In genomic region chr10:38143587-38143986, GRCh38 we compare ENCODE assay signal across 1 cellular context.
TF ChIP-seq lines count a peak whose summit lies in the region.

No MANE protein-coding gene starts in this region.

TF ChIP-seq in HepG2, 621 proteins besides CTCF, POLR2A, EP300 and RAD21 (continued from another document and continues in another):
- TF ChIP-seq ZNF362 (CRISPR knock-in tag; IDR thresholded peaks at IDR 0.05; ENCODE audit: borderline replicate concordance) (no peak), ZNF24 (IDR thresholded peaks at IDR 0.05) (no peak), RELA (CRISPR knock-in tag; IDR thresholded peaks at IDR 0.05) (no peak), ZNF644 (CRISPR knock-in tag; IDR thresholded peaks at IDR 0.05; ENCODE audit: low read depth) (peak; percentile 74), RARG (CRISPR knock-in tag; IDR thresholded peaks at IDR 0.05; ENCODE audit: low read depth) (no peak), MATR3 (CRISPR knock-in tag; IDR thresholded peaks at IDR 0.05) (no peak), SOX6 (IDR thresholded peaks at IDR 0.05) (no peak), SOX6 (CRISPR knock-in tag; IDR thresholded peaks at IDR 0.05) (0 out of 2 replicates have a peak, but pooled peaks have one; percentile 21), ZNF326 (CRISPR knock-in tag; IDR thresholded peaks at IDR 0.05; ENCODE audit: borderline replicate concordance) (no peak), ZNF207 (IDR thresholded peaks at IDR 0.05; ENCODE audit: borderline replicate concordance) (no peak), ZNF136 (CRISPR knock-in tag; IDR thresholded peaks at IDR 0.05; ENCODE audit: low read depth) (no peak), ZNF264 (CRISPR knock-in tag; IDR thresholded peaks at IDR 0.05) (no peak; the same call in 1 of the 2 replicates), ZFYVE20 (CRISPR knock-in tag; IDR thresholded peaks at IDR 0.05; ENCODE audit: borderline replicate concordance, low read depth) (no peak), NCOA2 (CRISPR knock-in tag; IDR thresholded peaks at IDR 0.05) (peak; percentile 70; the same call in 1 of the 2 replicates), ZBTB20 (CRISPR knock-in tag; IDR thresholded peaks at IDR 0.05; ENCODE audit: borderline replicate concordance, low read depth) (no peak), ZNF556 (CRISPR knock-in tag; IDR thresholded peaks at IDR 0.05; ENCODE audit: borderline replicate concordance) (no peak; the same call in 1 of the 2 replicates), RFXANK (CRISPR knock-in tag; IDR thresholded peaks at IDR 0.05) (no peak), ZNF407 (CRISPR knock-in tag; IDR thresholded peaks at IDR 0.05; ENCODE audit: not compliant biosample characterization) (no peak), MTERF4 (CRISPR knock-in tag; IDR thresholded peaks at IDR 0.05) (no peak), DDIT3 (CRISPR knock-in tag; IDR thresholded peaks at IDR 0.05) (no peak), ZNF430 (CRISPR knock-in tag; IDR thresholded peaks at IDR 0.05) (peak; percentile 46; the same call in 1 of the 2 replicates), ZNF549 (CRISPR knock-in tag; IDR thresholded peaks at IDR 0.05) (no peak), ZNF10 (CRISPR knock-in tag; IDR thresholded peaks at IDR 0.05; ENCODE audit: borderline replicate concordance, low read depth) (no peak), ZNF17 (CRISPR knock-in tag; IDR thresholded peaks at IDR 0.05) (no peak), SAP130 (CRISPR knock-in tag; IDR thresholded peaks at IDR 0.05; ENCODE audit: low read depth) (peak; percentile 70), SRSF9 (IDR thresholded peaks at IDR 0.05; ENCODE audit: borderline replicate concordance, insufficient read depth, low read depth, low read length, poor library complexity, severe bottlenecking) (no peak), HHEX (CRISPR knock-in tag; IDR thresholded peaks at IDR 0.05) (no peak), TCF7 (IDR thresholded peaks at IDR 0.05; ENCODE audit: low read depth) (peak; percentile 25; the same call in 1 of the 2 replicates), ZNF781 (CRISPR knock-in tag; IDR thresholded peaks at IDR 0.05; ENCODE audit: borderline replicate concordance, not compliant biosample characterization) (no peak), TMF1 (CRISPR knock-in tag; IDR thresholded peaks at IDR 0.05; ENCODE audit: low read depth) (no peak), ELF3 (CRISPR knock-in tag; IDR thresholded peaks at IDR 0.05) (peak; percentile 64; the same call in 1 of the 2 replicates), ARNT2 (CRISPR knock-in tag; IDR thresholded peaks at IDR 0.05; ENCODE audit: low read depth) (no peak), ZBTB26 (CRISPR knock-in tag; IDR thresholded peaks at IDR 0.05; ENCODE audit: borderline replicate concordance) (0 out of 2 replicates have a peak, but pooled peaks have one; percentile 48), JUND (CRISPR knock-in tag; IDR thresholded peaks at IDR 0.05) (peak; percentile 62; the same call in 1 of the 2 replicates)
- TF ChIP-seq, protein P1, sequence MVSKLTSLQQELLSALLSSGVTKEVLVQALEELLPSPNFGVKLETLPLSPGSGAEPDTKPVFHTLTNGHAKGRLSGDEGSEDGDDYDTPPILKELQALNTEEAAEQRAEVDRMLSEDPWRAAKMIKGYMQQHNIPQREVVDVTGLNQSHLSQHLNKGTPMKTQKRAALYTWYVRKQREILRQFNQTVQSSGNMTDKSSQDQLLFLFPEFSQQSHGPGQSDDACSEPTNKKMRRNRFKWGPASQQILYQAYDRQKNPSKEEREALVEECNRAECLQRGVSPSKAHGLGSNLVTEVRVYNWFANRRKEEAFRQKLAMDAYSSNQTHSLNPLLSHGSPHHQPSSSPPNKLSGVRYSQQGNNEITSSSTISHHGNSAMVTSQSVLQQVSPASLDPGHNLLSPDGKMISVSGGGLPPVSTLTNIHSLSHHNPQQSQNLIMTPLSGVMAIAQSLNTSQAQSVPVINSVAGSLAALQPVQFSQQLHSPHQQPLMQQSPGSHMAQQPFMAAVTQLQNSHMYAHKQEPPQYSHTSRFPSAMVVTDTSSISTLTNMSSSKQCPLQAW (CRISPR knock-in tag; IDR thresholded peaks at IDR 0.05), result peak; percentile 79
- TF ChIP-seq, protein P2, sequence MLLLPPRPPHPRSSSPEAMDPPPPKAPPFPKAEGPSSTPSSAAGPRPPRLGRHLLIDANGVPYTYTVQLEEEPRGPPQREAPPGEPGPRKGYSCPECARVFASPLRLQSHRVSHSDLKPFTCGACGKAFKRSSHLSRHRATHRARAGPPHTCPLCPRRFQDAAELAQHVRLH (CRISPR knock-in tag; IDR thresholded peaks at IDR 0.05; ENCODE audit: borderline replicate concordance, low read depth), result peak; percentile 50; the same call in 1 of the 2 replicates
- TF ChIP-seq, protein P3, sequence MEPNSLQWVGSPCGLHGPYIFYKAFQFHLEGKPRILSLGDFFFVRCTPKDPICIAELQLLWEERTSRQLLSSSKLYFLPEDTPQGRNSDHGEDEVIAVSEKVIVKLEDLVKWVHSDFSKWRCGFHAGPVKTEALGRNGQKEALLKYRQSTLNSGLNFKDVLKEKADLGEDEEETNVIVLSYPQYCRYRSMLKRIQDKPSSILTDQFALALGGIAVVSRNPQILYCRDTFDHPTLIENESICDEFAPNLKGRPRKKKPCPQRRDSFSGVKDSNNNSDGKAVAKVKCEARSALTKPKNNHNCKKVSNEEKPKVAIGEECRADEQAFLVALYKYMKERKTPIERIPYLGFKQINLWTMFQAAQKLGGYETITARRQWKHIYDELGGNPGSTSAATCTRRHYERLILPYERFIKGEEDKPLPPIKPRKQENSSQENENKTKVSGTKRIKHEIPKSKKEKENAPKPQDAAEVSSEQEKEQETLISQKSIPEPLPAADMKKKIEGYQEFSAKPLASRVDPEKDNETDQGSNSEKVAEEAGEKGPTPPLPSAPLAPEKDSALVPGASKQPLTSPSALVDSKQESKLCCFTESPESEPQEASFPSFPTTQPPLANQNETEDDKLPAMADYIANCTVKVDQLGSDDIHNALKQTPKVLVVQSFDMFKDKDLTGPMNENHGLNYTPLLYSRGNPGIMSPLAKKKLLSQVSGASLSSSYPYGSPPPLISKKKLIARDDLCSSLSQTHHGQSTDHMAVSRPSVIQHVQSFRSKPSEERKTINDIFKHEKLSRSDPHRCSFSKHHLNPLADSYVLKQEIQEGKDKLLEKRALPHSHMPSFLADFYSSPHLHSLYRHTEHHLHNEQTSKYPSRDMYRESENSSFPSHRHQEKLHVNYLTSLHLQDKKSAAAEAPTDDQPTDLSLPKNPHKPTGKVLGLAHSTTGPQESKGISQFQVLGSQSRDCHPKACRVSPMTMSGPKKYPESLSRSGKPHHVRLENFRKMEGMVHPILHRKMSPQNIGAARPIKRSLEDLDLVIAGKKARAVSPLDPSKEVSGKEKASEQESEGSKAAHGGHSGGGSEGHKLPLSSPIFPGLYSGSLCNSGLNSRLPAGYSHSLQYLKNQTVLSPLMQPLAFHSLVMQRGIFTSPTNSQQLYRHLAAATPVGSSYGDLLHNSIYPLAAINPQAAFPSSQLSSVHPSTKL (CRISPR knock-in tag; IDR thresholded peaks at IDR 0.05), result peak; percentile 89
- TF ChIP-seq, protein P4, sequence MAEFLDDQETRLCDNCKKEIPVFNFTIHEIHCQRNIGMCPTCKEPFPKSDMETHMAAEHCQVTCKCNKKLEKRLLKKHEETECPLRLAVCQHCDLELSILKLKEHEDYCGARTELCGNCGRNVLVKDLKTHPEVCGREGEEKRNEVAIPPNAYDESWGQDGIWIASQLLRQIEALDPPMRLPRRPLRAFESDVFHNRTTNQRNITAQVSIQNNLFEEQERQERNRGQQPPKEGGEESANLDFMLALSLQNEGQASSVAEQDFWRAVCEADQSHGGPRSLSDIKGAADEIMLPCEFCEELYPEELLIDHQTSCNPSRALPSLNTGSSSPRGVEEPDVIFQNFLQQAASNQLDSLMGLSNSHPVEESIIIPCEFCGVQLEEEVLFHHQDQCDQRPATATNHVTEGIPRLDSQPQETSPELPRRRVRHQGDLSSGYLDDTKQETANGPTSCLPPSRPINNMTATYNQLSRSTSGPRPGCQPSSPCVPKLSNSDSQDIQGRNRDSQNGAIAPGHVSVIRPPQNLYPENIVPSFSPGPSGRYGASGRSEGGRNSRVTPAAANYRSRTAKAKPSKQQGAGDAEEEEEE (CRISPR knock-in tag; IDR thresholded peaks at IDR 0.05; ENCODE audit: borderline replicate concordance), result no peak
- TF ChIP-seq, protein P5, sequence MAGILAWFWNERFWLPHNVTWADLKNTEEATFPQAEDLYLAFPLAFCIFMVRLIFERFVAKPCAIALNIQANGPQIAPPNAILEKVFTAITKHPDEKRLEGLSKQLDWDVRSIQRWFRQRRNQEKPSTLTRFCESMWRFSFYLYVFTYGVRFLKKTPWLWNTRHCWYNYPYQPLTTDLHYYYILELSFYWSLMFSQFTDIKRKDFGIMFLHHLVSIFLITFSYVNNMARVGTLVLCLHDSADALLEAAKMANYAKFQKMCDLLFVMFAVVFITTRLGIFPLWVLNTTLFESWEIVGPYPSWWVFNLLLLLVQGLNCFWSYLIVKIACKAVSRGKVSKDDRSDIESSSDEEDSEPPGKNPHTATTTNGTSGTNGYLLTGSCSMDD (CRISPR knock-in tag; IDR thresholded peaks at IDR 0.05), result no peak
